ENCODE assay signal across 1 cellular context in the genomic region with DNA sequence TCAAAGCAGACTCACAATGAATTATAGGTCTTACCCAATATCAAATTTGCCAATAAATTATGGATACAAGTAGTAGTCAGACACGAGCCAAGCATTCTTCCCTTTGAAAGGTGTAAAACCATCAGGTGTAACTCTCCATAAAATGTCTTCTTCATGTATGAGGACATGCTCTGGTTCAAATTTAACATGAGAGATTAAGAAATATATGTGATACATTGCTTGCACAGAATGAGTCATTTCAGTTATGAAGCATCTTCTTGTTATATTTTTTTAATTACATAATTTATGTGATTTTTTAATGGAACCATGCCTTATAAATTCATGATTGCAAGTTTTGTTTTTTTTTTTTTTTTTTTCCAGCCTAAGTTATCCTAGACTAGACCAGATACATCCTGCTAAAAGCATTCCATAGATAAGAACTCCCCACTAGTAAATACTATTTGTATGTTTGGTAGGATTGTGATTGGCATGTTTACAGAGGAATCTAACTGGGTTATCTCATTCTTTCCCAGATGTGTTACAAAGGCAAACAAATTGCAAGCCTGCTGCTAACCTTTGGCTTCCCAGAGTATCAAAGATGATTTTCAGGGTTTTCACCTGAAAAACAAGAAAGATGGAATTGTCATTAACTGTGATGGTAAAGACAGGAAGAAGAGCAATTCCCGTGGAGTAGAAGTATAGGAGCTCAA.
TF ChIP-seq lines count a peak whose summit lies in the region.

No MANE protein-coding gene starts in this region.

TF ChIP-seq in HepG2, 621 proteins besides CTCF, POLR2A, EP300 and RAD21 (continued from another document and continues in another):
- TF ChIP-seq, protein P1, sequence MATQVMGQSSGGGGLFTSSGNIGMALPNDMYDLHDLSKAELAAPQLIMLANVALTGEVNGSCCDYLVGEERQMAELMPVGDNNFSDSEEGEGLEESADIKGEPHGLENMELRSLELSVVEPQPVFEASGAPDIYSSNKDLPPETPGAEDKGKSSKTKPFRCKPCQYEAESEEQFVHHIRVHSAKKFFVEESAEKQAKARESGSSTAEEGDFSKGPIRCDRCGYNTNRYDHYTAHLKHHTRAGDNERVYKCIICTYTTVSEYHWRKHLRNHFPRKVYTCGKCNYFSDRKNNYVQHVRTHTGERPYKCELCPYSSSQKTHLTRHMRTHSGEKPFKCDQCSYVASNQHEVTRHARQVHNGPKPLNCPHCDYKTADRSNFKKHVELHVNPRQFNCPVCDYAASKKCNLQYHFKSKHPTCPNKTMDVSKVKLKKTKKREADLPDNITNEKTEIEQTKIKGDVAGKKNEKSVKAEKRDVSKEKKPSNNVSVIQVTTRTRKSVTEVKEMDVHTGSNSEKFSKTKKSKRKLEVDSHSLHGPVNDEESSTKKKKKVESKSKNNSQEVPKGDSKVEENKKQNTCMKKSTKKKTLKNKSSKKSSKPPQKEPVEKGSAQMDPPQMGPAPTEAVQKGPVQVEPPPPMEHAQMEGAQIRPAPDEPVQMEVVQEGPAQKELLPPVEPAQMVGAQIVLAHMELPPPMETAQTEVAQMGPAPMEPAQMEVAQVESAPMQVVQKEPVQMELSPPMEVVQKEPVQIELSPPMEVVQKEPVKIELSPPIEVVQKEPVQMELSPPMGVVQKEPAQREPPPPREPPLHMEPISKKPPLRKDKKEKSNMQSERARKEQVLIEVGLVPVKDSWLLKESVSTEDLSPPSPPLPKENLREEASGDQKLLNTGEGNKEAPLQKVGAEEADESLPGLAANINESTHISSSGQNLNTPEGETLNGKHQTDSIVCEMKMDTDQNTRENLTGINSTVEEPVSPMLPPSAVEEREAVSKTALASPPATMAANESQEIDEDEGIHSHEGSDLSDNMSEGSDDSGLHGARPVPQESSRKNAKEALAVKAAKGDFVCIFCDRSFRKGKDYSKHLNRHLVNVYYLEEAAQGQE (IDR thresholded peaks at IDR 0.05; ENCODE audit: borderline replicate concordance in 1 of 2, low read depth in 1 of 2, low read length in 2 of 2) = peak in 1 of 2 experiments; percentile 63; a peak in 1 of 4 replicates
- TF ChIP-seq MTF2 (CRISPR knock-in tag; IDR thresholded peaks at IDR 0.05; ENCODE audit: borderline replicate concordance) (no peak), ZNF749 (CRISPR knock-in tag; IDR thresholded peaks at IDR 0.05; ENCODE audit: borderline replicate concordance) (no peak), TCF12 (IDR thresholded peaks at IDR 0.05) (no peak), TCF12 (CRISPR knock-in tag; IDR thresholded peaks at IDR 0.05) (0 out of 2 replicates have a peak, but pooled peaks have one; percentile 50), YEATS2 (CRISPR knock-in tag; IDR thresholded peaks at IDR 0.05; ENCODE audit: borderline replicate concordance) (no peak), SAP130 (CRISPR knock-in tag; IDR thresholded peaks at IDR 0.05; ENCODE audit: low read depth) (peak; percentile 45; the same call in 1 of the 2 replicates), THAP7 (CRISPR knock-in tag; IDR thresholded peaks at IDR 0.05) (no peak), ZNF652 (CRISPR knock-in tag; IDR thresholded peaks at IDR 0.05; ENCODE audit: borderline replicate concordance, low read depth) (0 out of 2 replicates have a peak, but pooled peaks have one; percentile 22), ZNF160 (CRISPR knock-in tag; IDR thresholded peaks at IDR 0.05) (no peak), FOXC1 (CRISPR knock-in tag; IDR thresholded peaks at IDR 0.05; ENCODE audit: borderline replicate concordance) (no peak), ZNF138 (CRISPR knock-in tag; IDR thresholded peaks at IDR 0.05; ENCODE audit: low read depth) (no peak), RCOR2 (CRISPR knock-in tag; IDR thresholded peaks at IDR 0.05) (peak; percentile 68; the same call in 1 of the 2 replicates), RBAK (CRISPR knock-in tag; IDR thresholded peaks at IDR 0.05) (no peak), ZKSCAN8 (CRISPR knock-in tag; IDR thresholded peaks at IDR 0.05; ENCODE audit: borderline replicate concordance) (peak; percentile 65; the same call in 1 of the 2 replicates), CENPX (CRISPR knock-in tag; IDR thresholded peaks at IDR 0.05) (no peak), ZNF589 (CRISPR knock-in tag; conservative IDR thresholded peaks at IDR 0.05) (no peak), ARNT (IDR thresholded peaks at IDR 0.05) (no peak), NFKB2 (CRISPR knock-in tag; IDR thresholded peaks at IDR 0.05; ENCODE audit: borderline replicate concordance) (no peak), KDM6A (CRISPR knock-in tag; IDR thresholded peaks at IDR 0.05; ENCODE audit: low read depth) (peak; percentile 61), TFE3 (CRISPR knock-in tag; IDR thresholded peaks at IDR 0.05) (peak; percentile 53; the same call in 1 of the 2 replicates), HDAC2 (CRISPR knock-in tag; IDR thresholded peaks at IDR 0.05) (peak; percentile 94), PITX1 (CRISPR knock-in tag; IDR thresholded peaks at IDR 0.05) (peak; percentile 82; the same call in 1 of the 2 replicates), GTF3A (CRISPR knock-in tag; conservative IDR thresholded peaks at IDR 0.05) (no peak), ZNF619 (CRISPR knock-in tag; IDR thresholded peaks at IDR 0.05) (no peak), TFDP2 (CRISPR knock-in tag; IDR thresholded peaks at IDR 0.05) (no peak), GFI1 (CRISPR knock-in tag; IDR thresholded peaks at IDR 0.05; ENCODE audit: borderline replicate concordance) (peak; percentile 78), CHCHD3 (CRISPR knock-in tag; IDR thresholded peaks at IDR 0.05) (no peak), KDM1A (CRISPR knock-in tag; IDR thresholded peaks at IDR 0.05) (0 out of 2 replicates have a peak, but pooled peaks have one; percentile 25), FOXP1 (IDR thresholded peaks at IDR 0.05) (peak; percentile 79; the same call in 1 of the 2 replicates), FOXP1 (CRISPR knock-in tag; IDR thresholded peaks at IDR 0.05) (peak; percentile 96), RXRB (CRISPR knock-in tag; IDR thresholded peaks at IDR 0.05; ENCODE audit: borderline replicate concordance) (peak; percentile 87), TFAP4 (IDR thresholded peaks at IDR 0.05; ENCODE audit: borderline replicate concordance, low read depth) (peak; percentile 76), STAT5B (CRISPR knock-in tag; IDR thresholded peaks at IDR 0.05) (peak; percentile 39; the same call in 1 of the 2 replicates), ATF1 (CRISPR knock-in tag; IDR thresholded peaks at IDR 0.05) (peak; percentile 33; the same call in 1 of the 2 replicates), EHMT2 (IDR thresholded peaks at IDR 0.05; ENCODE audit: borderline replicate concordance, low read depth, low read length) (peak; percentile 40; the same call in 1 of the 2 replicates)
- TF ChIP-seq, protein P2, sequence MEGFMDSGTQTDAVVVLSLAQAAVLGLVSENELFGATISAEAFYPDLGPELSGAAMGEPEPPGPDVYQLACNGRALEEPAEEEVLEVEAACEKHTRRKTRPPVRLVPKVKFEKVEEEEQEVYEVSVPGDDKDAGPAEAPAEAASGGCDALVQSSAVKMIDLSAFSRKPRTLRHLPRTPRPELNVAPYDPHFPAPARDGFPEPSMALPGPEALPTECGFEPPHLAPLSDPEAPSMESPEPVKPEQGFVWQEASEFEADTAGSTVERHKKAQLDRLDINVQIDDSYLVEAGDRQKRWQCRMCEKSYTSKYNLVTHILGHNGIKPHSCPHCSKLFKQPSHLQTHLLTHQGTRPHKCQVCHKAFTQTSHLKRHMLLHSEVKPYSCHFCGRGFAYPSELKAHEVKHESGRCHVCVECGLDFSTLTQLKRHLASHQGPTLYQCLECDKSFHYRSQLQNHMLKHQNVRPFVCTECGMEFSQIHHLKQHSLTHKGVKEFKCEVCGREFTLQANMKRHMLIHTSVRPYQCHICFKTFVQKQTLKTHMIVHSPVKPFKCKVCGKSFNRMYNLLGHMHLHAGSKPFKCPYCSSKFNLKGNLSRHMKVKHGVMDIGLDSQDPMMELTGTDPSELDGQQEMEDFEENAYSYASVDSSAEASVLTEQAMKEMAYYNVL (CRISPR knock-in tag; IDR thresholded peaks at IDR 0.05; ENCODE audit: borderline replicate concordance) = peak; percentile 73; the same call in 1 of the 2 replicates
- TF ChIP-seq, protein P3, sequence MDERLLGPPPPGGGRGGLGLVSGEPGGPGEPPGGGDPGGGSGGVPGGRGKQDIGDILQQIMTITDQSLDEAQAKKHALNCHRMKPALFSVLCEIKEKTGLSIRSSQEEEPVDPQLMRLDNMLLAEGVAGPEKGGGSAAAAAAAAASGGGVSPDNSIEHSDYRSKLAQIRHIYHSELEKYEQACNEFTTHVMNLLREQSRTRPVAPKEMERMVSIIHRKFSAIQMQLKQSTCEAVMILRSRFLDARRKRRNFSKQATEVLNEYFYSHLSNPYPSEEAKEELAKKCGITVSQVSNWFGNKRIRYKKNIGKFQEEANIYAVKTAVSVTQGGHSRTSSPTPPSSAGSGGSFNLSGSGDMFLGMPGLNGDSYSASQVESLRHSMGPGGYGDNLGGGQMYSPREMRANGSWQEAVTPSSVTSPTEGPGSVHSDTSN (CRISPR knock-in tag; IDR thresholded peaks at IDR 0.05) = peak; percentile 80
- TF ChIP-seq, protein P4, sequence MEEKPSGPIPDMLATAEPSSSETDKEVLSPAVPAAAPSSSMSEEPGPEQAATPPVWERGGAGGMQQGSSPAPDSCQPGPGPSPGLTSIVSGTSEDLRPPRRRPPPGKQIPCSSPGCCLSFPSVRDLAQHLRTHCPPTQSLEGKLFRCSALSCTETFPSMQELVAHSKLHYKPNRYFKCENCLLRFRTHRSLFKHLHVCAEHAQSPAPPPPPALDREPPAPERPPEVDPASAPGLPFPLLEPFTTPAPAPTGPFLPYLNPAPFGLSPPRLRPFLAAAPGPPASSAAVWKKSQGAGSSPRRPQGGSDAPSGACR (CRISPR knock-in tag; IDR thresholded peaks at IDR 0.05) = 0 out of 2 replicates have a peak, but pooled peaks have one; percentile 59
- TF ChIP-seq, protein P5, sequence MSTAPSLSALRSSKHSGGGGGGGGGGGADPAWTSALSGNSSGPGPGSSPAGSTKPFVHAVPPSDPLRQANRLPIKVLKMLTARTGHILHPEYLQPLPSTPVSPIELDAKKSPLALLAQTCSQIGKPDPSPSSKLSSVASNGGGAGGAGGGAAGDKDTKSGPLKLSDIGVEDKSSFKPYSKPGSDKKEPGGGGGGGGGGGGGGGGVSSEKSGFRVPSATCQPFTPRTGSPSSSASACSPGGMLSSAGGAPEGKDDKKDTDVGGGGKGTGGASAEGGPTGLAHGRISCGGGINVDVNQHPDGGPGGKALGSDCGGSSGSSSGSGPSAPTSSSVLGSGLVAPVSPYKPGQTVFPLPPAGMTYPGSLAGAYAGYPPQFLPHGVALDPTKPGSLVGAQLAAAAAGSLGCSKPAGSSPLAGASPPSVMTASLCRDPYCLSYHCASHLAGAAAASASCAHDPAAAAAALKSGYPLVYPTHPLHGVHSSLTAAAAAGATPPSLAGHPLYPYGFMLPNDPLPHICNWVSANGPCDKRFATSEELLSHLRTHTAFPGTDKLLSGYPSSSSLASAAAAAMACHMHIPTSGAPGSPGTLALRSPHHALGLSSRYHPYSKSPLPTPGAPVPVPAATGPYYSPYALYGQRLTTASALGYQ (CRISPR knock-in tag; IDR thresholded peaks at IDR 0.05) = peak; percentile 91
- TF ChIP-seq, protein P6, sequence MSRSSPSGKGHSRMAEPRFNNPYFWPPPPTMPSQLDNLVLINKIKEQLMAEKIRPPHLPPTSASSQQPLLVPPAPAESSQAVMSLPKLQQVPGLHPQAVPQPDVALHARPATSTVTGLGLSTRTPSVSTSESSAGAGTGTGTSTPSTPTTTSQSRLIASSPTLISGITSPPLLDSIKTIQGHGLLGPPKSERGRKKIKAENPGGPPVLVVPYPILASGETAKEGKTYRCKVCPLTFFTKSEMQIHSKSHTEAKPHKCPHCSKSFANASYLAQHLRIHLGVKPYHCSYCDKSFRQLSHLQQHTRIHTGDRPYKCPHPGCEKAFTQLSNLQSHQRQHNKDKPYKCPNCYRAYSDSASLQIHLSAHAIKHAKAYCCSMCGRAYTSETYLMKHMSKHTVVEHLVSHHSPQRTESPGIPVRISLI (CRISPR knock-in tag; IDR thresholded peaks at IDR 0.05; ENCODE audit: borderline replicate concordance) = peak; percentile 90
- TF ChIP-seq, protein P7, sequence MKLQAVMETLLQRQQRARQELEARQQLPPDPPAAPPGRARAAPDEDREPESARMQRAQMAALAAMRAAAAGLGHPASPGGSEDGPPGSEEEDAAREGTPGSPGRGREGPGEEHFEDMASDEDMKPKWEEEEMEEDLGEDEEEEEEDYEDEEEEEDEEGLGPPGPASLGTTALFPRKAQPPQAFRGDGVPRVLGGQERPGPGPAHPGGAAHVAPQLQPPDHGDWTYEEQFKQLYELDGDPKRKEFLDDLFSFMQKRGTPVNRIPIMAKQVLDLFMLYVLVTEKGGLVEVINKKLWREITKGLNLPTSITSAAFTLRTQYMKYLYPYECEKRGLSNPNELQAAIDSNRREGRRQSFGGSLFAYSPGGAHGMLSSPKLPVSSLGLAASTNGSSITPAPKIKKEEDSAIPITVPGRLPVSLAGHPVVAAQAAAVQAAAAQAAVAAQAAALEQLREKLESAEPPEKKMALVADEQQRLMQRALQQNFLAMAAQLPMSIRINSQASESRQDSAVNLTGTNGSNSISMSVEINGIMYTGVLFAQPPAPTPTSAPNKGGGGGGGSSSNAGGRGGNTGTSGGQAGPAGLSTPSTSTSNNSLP (IDR thresholded peaks at IDR 0.05; ENCODE audit: low read depth, low read length) = peak; percentile 93
